9 cellular contexts compared by ENCODE assay signal in the genomic region with DNA sequence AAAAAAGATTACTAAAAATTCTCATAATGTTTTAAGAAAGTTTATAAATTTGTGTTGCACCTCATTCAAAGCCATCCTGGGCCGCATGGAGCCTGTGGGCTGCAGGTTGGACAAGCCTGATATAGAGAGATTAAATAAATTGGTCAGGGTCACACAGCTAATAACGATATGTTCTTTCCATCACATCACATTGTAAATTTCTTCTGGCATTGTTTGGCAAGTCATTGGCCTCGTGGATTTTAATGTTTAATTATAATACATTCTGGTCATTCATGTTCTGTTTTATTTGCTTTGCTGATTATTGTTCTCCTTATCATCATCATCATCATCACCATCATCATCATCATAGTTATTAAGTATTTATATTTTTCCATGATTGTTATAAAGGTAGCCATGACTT.
"Had no signal": no experiment of that assay in that cellular context is flagged by ENCODE, and none has a peak within 500 bp of the region (broad histone marks: within the 10 kb centered on the region; RNA-seq: fewer than 3 reads in every experiment).

No MANE protein-coding gene starts in this region.

- ATAC-seq: GM23338, K562 had no signal

- DNase-seq: H9, HCEC 1CT, HFFc6, IMR-90 had no signal

- FAIRE-seq: H1, H54, HTR-8/SVneo, K562 had no signal

- H3K4me3 ChIP-seq: GM23338, K562 had no signal
